24 cellular contexts compared by ENCODE assay signal in genomic region chr9:615756-616155, GRCh38.
A peak's percentile ranks its signal among the peaks of the same experiment; 100 is the strongest.
DNase-seq lines count a peak whose midpoint lies in the region; ATAC-seq and TF ChIP-seq lines count a peak whose summit lies in the region.
"Had no signal": no experiment of that assay in that cellular context is flagged by ENCODE, and none has a peak within 500 bp of the region (broad histone marks: within the 10 kb centered on the region; RNA-seq: fewer than 3 reads in every experiment).

No MANE protein-coding gene starts in this region.

- TF ChIP-seq CTCF in gastroesophageal sphincter (IDR thresholded peaks at IDR 0.05) (no peak), suprapubic skin (IDR thresholded peaks at IDR 0.05) (no peak)

- peak; percentile 67 for DNase-seq in DMS 273 (lab: John Stamatoyannopoulos, UW; ENCODE audit: unreplicated experiment)
- no peak for DNase-seq in DMS 273 treated with DMSO at 0.1 percent for 48 hours (lab: John Stamatoyannopoulos, UW)
- DNase-seq in NCI-H524 treated with DMSO at 0.1 percent for 48 hours (lab: John Stamatoyannopoulos, UW) = peak; percentile 4
- no peak for DNase-seq in suprapubic skin (ENCODE audit: low spot score in 2 of 2)
- DNase-seq in SKM-1 treated with dmso at 0.1 percent for 144 hours (lab: John Stamatoyannopoulos, UW; ENCODE audit: unreplicated experiment) = no peak
- DNase-seq in MV-4-11 (lab: John Stamatoyannopoulos, UW) = no peak
- DNase-seq: activated CD4-positive, alpha-beta memory T cell treated with anti-CD3 and anti-CD28 coated beads for 36 hours; activated CD8-positive, alpha-beta memory T cell treated with anti-CD3 and anti-CD28 coated beads, Interleukin-2, amount 50 U/mL, for 4 hours; activated naive CD4-positive, alpha-beta T cell treated with anti-CD3 and anti-CD28 coated beads for 36 hours; adrenal gland; Caco-2; cortex of kidney; endodermal cell; left ventricle myocardium superior; NCI-H187 treated with DMSO at 0.1 percent for 48 hours; NCI-H2227 treated with DMSO at 0.1 percent for 48 hours; NCI-H748 treated with DMSO at 0.1 percent for 48 hours; spleen had no signal

- TF ChIP-seq EP300 in gastroesophageal sphincter (IDR thresholded peaks at IDR 0.05) (no peak), suprapubic skin (IDR thresholded peaks at IDR 0.05) (no peak)

- ATAC-seq in gastroesophageal sphincter (no peak), HG02870 (IDR thresholded peaks at IDR 0.05; ENCODE audit: unreplicated experiment) (no peak)
- ATAC-seq: activated CD4-positive, CD25-positive, alpha-beta regulatory T cell treated with anti-CD3 and anti-CD28 coated beads, Interleukin-2, amount 50 U/mL, for 24 hours; left ventricle myocardium superior; natural killer cell treated with Interleukin-12 subunit alpha and Interleukin-12 subunit beta and Interleukin-15 and Interleukin-18, amount 100 ng/mL, for 72 hours had no signal

- 83 to 93% methylated on average over 2 to 3 of the region's 3 CpGs for WGBS in gastroesophageal sphincter (ENCODE audit: low coverage in 1 of 2), 2 donors
- WGBS in suprapubic skin = 66% methylated on average over 3 of the region's 3 CpGs

- peak overlapping the region in 3 of 4 donors; percentile 12 to 79 (median 73) for H3K27ac ChIP-seq in gastroesophageal sphincter
- H3K27ac ChIP-seq in suprapubic skin = peak overlapping the region; percentile 24
- H3K27ac ChIP-seq: 22Rv1, adrenal gland, C4-2B, spleen had no signal

- no peak overlapping the region for H3K4me3 ChIP-seq in gastroesophageal sphincter
- no peak overlapping the region for H3K4me3 ChIP-seq in suprapubic skin
- H3K4me3 ChIP-seq: adrenal gland, spleen had no signal

- TF ChIP-seq POLR2A in gastroesophageal sphincter (IDR thresholded peaks at IDR 0.05) (no peak), suprapubic skin (IDR thresholded peaks at IDR 0.05) (no peak)

- H3K36me3 ChIP-seq in gastroesophageal sphincter (no peaks in the 10 kb centered on the region), suprapubic skin (no peaks in the 10 kb centered on the region)
- H3K36me3 ChIP-seq: adrenal gland, spleen had no signal

- H3K4me1 ChIP-seq in gastroesophageal sphincter (peaks cover 0 to 54% (median 5%) of the 10 kb centered on the region in 3 donors), suprapubic skin (peaks cover 45% of the 10 kb centered on the region)

- no peaks in the 10 kb centered on the region for H3K27me3 ChIP-seq in gastroesophageal sphincter
- no peaks in the 10 kb centered on the region for H3K27me3 ChIP-seq in suprapubic skin
- H3K27me3 ChIP-seq: adrenal gland, spleen had no signal

- no peaks in the 10 kb centered on the region for H3K9me3 ChIP-seq in gastroesophageal sphincter
- no peaks in the 10 kb centered on the region for H3K9me3 ChIP-seq in suprapubic skin
- H3K9me3 ChIP-seq: adrenal gland, Caco-2, spleen had no signal

Comparison
In these comparisons a context has a peak if more than half of its experiments do, and no peak if none do; other contexts are left out.
1. DNase-seq: peak in DMS 273 (single experiment) and NCI-H524 treated with DMSO at 0.1 percent for 48 hours (single experiment); none in DMS 273 treated with DMSO at 0.1 percent for 48 hours (single experiment), suprapubic skin (0 of 2), SKM-1 treated with dmso at 0.1 percent for 144 hours (single experiment) and MV-4-11 (single experiment).